8 cellular contexts compared by ENCODE assay signal in genomic region chr3:9792405-9793160, GRCh38.
DNase-seq lines count a peak whose midpoint lies in the region; ATAC-seq and TF ChIP-seq lines count a peak whose summit lies in the region.

Gene ARPC4 (plus strand): TSS chr3:9793082. CDS start chr3:9793122, 40 bp downstream.
Gene TADA3 (minus strand): TSS chr3:9792473. CDS start chr3:9791466, 1,007 bp downstream.

- H3K27ac Mint-ChIP-seq in central memory CD8-positive, alpha-beta T cell (ENCODE audit: low read depth): peak within 1 kb of the TSS; percentile 97

- peak; percentile 91 for TF ChIP-seq POLR2A in GM19099 (IDR thresholded peaks at IDR 0.05; ENCODE audit: extremely low read depth, insufficient read length, low read depth)

- DNase-seq in AG20443 (ENCODE audit: low spot score) (peak; percentile 96), NCI-H446 treated with DMSO at 0.1 percent for 48 hours (lab: John Stamatoyannopoulos, UW) (peak; percentile 85), islet precursor cell (peak; percentile 95)
- peak; percentile 87 to 89 for DNase-seq in central memory CD8-positive, alpha-beta T cell (ENCODE audit: low spot score in 2 of 2)
- DNase-seq in stimulated activated CD4-positive, alpha-beta T cell treated with anti-CD3 and anti-CD28 coated beads, Interleukin-12 subunit alpha, Interleukin-12 subunit beta, amount 100 ng/mL, for 4 hours: peak; percentile 87

- H3K9me3 Mint-ChIP-seq in central memory CD8-positive, alpha-beta T cell: no peaks in the 10 kb centered on the region

- peak within 1 kb of the TSS; percentile 94 for H3K4me3 Mint-ChIP-seq in central memory CD8-positive, alpha-beta T cell

- peak; percentile 86 for ATAC-seq in HG03378 (IDR thresholded peaks at IDR 0.05; ENCODE audit: unreplicated experiment)
- ATAC-seq in activated CD4-positive, CD25-positive, alpha-beta regulatory T cell treated with anti-CD3 and anti-CD28 coated beads, Interleukin-2, amount 50 U/mL, for 24 hours: peak; percentile 84 to 85
- peak; percentile 86 for ATAC-seq in central memory CD8-positive, alpha-beta T cell (replicated peaks; ENCODE audit: extremely low read depth, poor library complexity, severe bottlenecking)

- H3K4me1 Mint-ChIP-seq in central memory CD8-positive, alpha-beta T cell: peaks cover 66% of the 10 kb centered on the region

- H3K27me3 Mint-ChIP-seq in central memory CD8-positive, alpha-beta T cell: no peaks in the 10 kb centered on the region

- peaks cover 44% of the 10 kb centered on the region for H3K36me3 Mint-ChIP-seq in central memory CD8-positive, alpha-beta T cell (ENCODE audit: insufficient read depth)

Comparison
In these comparisons a context has a peak if more than half of its experiments do, and no peak if none do; other contexts are left out.
1. Peak in every context shown above with its lines: DNase-seq and ATAC-seq.